Comparison of ENCODE assay signal across 17 cellular contexts in genomic region chr10:27535312-27535711, GRCh38.
"Had no signal": no experiment of that assay in that cellular context is flagged by ENCODE, and none has a peak within 500 bp of the region (broad histone marks: within the 10 kb centered on the region; RNA-seq: fewer than 3 reads in every experiment).

No MANE protein-coding gene starts in this region.

- DNase-seq: effector memory CD4-positive, alpha-beta T cell; gastrocnemius medialis; heart right ventricle; hypothalamus; kidney glomerular epithelial cell; naive thymus-derived CD4-positive, alpha-beta T cell; nephron progenitor cell; psoas muscle; retina; right lobe of liver; stimulated activated CD4-positive, alpha-beta T cell treated with anti-CD3 and anti-CD28 coated beads, Interleukin-4, amount 100 ng/mL, for 24 hours; stimulated activated naive CD8-positive, alpha-beta T cell treated with anti-CD3 and anti-CD28 coated beads, Interleukin-15, amount 100 ng/mL, for 72 hours; testis; transverse colon had no signal

- H3K27me3 ChIP-seq: esophagus muscularis mucosa, gastrocnemius medialis, heart right ventricle, right lobe of liver, testis, transverse colon had no signal

- H3K4me3 ChIP-seq: esophagus muscularis mucosa, gastrocnemius medialis, heart right ventricle, psoas muscle, right lobe of liver, testis, transverse colon had no signal

- H3K4me1 Mint-ChIP-seq: nephron progenitor cell; stimulated activated memory B cell treated with anti-CD40 and anti-IgM and Interleukin-4, amounts not matched to agents 10 μg/mL and 1 μg/mL and 100 μg/mL, for 72 hours had no signal

- H3K27me3 Mint-ChIP-seq: naive thymus-derived CD4-positive, alpha-beta T cell; stimulated activated memory B cell treated with anti-CD40 and anti-IgM and Interleukin-4, amounts not matched to agents 10 μg/mL and 1 μg/mL and 100 μg/mL, for 72 hours; stimulated activated naive CD8-positive, alpha-beta T cell treated with anti-CD3 and anti-CD28 coated beads, Interleukin-15, amount 100 ng/mL, for 72 hours had no signal

- H3K9me3 ChIP-seq: esophagus muscularis mucosa, gastrocnemius medialis, heart right ventricle, psoas muscle, right lobe of liver, testis, transverse colon had no signal

- H3K4me3 Mint-ChIP-seq: naive thymus-derived CD4-positive, alpha-beta T cell; nephron progenitor cell; stimulated activated memory B cell treated with anti-CD40 and anti-IgM and Interleukin-4, amounts not matched to agents 10 μg/mL and 1 μg/mL and 100 μg/mL, for 72 hours; stimulated activated naive CD8-positive, alpha-beta T cell treated with anti-CD3 and anti-CD28 coated beads, Interleukin-15, amount 100 ng/mL, for 72 hours had no signal

- H3K4me1 ChIP-seq: testis had no signal

- H3K27ac ChIP-seq: epithelial cell of prostate, esophagus muscularis mucosa, gastrocnemius medialis, heart right ventricle, psoas muscle, right lobe of liver, testis, transverse colon had no signal

- H3K9me3 Mint-ChIP-seq: naive thymus-derived CD4-positive, alpha-beta T cell; nephron progenitor cell; stimulated activated memory B cell treated with anti-CD40 and anti-IgM and Interleukin-4, amounts not matched to agents 10 μg/mL and 1 μg/mL and 100 μg/mL, for 72 hours; stimulated activated naive CD8-positive, alpha-beta T cell treated with anti-CD3 and anti-CD28 coated beads, Interleukin-15, amount 100 ng/mL, for 72 hours had no signal

- H3K27ac Mint-ChIP-seq: nephron progenitor cell; stimulated activated memory B cell treated with anti-CD40 and anti-IgM and Interleukin-4, amounts not matched to agents 10 μg/mL and 1 μg/mL and 100 μg/mL, for 72 hours; stimulated activated naive CD8-positive, alpha-beta T cell treated with anti-CD3 and anti-CD28 coated beads, Interleukin-15, amount 100 ng/mL, for 72 hours had no signal
